Comparison of ENCODE assay signal across 17 cellular contexts in the genomic region with DNA sequence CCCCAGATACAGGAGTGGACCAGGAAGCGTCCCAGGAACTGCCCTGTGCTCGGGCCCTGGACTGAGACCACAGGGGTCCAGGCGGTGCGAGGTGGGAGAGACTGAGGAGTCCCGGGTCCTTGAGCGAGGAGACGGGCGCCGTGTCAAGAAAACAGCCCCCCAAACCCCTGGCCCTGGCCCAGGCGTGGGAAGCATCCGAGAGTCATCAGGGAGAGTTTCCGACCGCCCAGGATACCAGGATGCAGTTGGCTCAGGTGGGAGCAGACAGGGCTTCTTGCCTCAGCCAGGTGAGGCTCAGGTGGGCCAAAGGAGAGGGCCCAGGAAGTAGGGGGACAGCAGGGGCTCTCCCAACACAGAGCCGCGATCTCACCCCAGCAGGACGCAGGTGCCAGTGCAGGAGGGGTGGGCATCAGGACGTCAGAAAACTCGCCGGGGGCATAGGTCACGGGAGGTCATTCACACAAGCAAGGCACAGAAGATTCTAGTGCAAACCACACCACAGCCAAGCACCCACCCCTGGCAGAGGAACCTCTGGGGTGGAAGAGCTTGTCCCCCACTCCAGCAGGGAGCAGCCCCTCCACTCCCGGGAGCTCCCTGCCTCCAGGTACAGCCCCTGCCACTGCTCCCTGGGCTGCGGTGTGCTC.
"Had no signal": no experiment of that assay in that cellular context is flagged by ENCODE, and none has a peak within 500 bp of the region (broad histone marks: within the 10 kb centered on the region; RNA-seq: fewer than 3 reads in every experiment).

No MANE protein-coding gene starts in this region.

- DNase-seq: activated CD4-positive, alpha-beta T cell treated with anti-CD3 and anti-CD28 coated beads for 4 hours; activated CD8-positive, alpha-beta memory T cell treated with anti-CD3 and anti-CD28 coated beads, Interleukin-2, amount 50 U/mL, for 4 hours; activated CD8-positive, alpha-beta T cell treated with anti-CD3 and anti-CD28 coated beads for 36 hours; activated naive CD4-positive, alpha-beta T cell treated with anti-CD3 and anti-CD28 coated beads, Interleukin-2, amount 50 U/mL, for 16 hours; activated T-cell treated with anti-CD3 and anti-CD28 coated beads, Interleukin-2, amount 50 U/mL, for 72 hours; amniotic stem cell; Karpas-422; MM.1S; NCI-H1105; NCI-H1436; NCI-H1694 treated with DMSO at 0.1 percent for 48 hours; NCI-H2029 treated with DMSO at 0.1 percent for 48 hours; NCI-H69; NK-92 treated with Interleukin-12 subunit alpha and Interleukin-12 subunit beta, amount 100 ng/mL, for 24 hours; SIG-M5; T-helper 1 cell had no signal

- ATAC-seq: activated CD8-positive, alpha-beta T cell treated with anti-CD3 and anti-CD28 coated beads for 36 hours; activated T-cell treated with anti-CD3 and anti-CD28 coated beads, Interleukin-2, amount 50 U/mL, for 72 hours had no signal

- H3K27ac ChIP-seq: VCaP had no signal
